16 cellular contexts compared by ENCODE assay signal in genomic region chr13:77312311-77312710, GRCh38. TPM values are rescaled to one million over a fixed set of nuclear protein-coding genes. Genes with fewer than 3 reads are reported as not detected.
A peak's percentile ranks its signal among the peaks of the same experiment; 100 is the strongest.
DNase-seq lines count a peak whose midpoint lies in the region; ATAC-seq and TF ChIP-seq lines count a peak whose summit lies in the region.
"Had no signal": no experiment of that assay in that cellular context is flagged by ENCODE, and none has a peak within 500 bp of the region (broad histone marks: within the 10 kb centered on the region; RNA-seq: fewer than 3 reads in every experiment).

No MANE protein-coding gene starts in this region.

- no peak for DNase-seq in activated CD8-positive, alpha-beta T cell treated with anti-CD3 and anti-CD28 coated beads for 36 hours
- DNase-seq in activated CD8-positive, alpha-beta T cell treated with anti-CD3 and anti-CD28 coated beads, Interleukin-2, amount 10 ng/mL, durations not matched to agents 7 days and 5 days: no peak
- DNase-seq in naive thymus-derived CD8-positive, alpha-beta T cell: no peak
- DNase-seq in mucosa of descending colon (no peak), mesenchymal stem cell (no peak), GDM1 (lab: John Stamatoyannopoulos, UW) (no peak)
- DNase-seq: NCI-H1105, NCI-H1694 treated with DMSO at 0.1 percent for 48 hours, NCI-H510A, NCI-H774, SHP77 treated with DMSO at 0.1 percent for 48 hours, SK-N-SH had no signal

- H4K8ac ChIP-seq in mesenchymal stem cell (ENCODE audit: low read length): no peak overlapping the region

- H3K4me3 Mint-ChIP-seq in activated CD8-positive, alpha-beta T cell treated with anti-CD3 and anti-CD28 coated beads for 36 hours: no peak overlapping the region
- no peak overlapping the region for H3K4me3 Mint-ChIP-seq in activated CD8-positive, alpha-beta T cell treated with anti-CD3 and anti-CD28 coated beads, Interleukin-2, amount 10 ng/mL, durations not matched to agents 7 days and 5 days
- peak overlapping the region; percentile 56 for H3K4me3 Mint-ChIP-seq in activated T-helper 17 cell treated with anti-CD3 and anti-CD28 coated beads, Interleukin-2, amount 50 U/mL, for 72 hours
- peak overlapping the region in 9 of 10 donors; percentile 17 to 54 (median 32) for H3K4me3 Mint-ChIP-seq in naive thymus-derived CD8-positive, alpha-beta T cell

- H3K14ac ChIP-seq in mesenchymal stem cell (ENCODE audit: low read length in 2 of 2): no peak overlapping the region

- H3K4me1 ChIP-seq in HUES6 (ENCODE audit: control insufficient read depth, insufficient read depth, low read length) (peaks cover 28% of the 10 kb centered on the region), mucosa of descending colon (ENCODE audit: low read depth) (no peaks in the 10 kb centered on the region), mesenchymal stem cell (ENCODE audit: control insufficient read depth, insufficient read depth, low read depth, low read length) (no peaks in the 10 kb centered on the region)

- no peak overlapping the region for H3K4me2 ChIP-seq in mesenchymal stem cell (ENCODE audit: low read length, poor library complexity, severe bottlenecking)
- H3K4me2 ChIP-seq: SK-N-SH had no signal

- intact Hi-C loops in activated CD8-positive, alpha-beta T cell treated with anti-CD3 and anti-CD28 coated beads for 36 hours (cut with micrococcal nuclease): no loop called here
- intact Hi-C loops in mucosa of descending colon (cut with DNase I, micrococcal nuclease): no loop called here

- H2AFZ ChIP-seq in mesenchymal stem cell (ENCODE audit: low read depth, low read length): no peak overlapping the region

- peaks cover 15% of the 10 kb centered on the region for H3K79me1 ChIP-seq in mesenchymal stem cell (replicated peaks; ENCODE audit: low read length, poor library complexity, severe bottlenecking)

- TF ChIP-seq CTCF in activated CD8-positive, alpha-beta T cell treated with anti-CD3 and anti-CD28 coated beads for 36 hours (IDR thresholded peaks at IDR 0.05): no peak
- no peak for TF ChIP-seq CTCF in mucosa of descending colon (IDR thresholded peaks at IDR 0.05)

- H3K36me3 ChIP-seq in HUES6 (ENCODE audit: control insufficient read depth, insufficient read depth, low read length) (no peaks in the 10 kb centered on the region), mucosa of descending colon (ENCODE audit: low read depth) (no peaks in the 10 kb centered on the region), mesenchymal stem cell (ENCODE audit: control insufficient read depth in 1 of 2, insufficient read depth in 2 of 2, low read depth in 1 of 2, low read length in 2 of 2) (peaks cover 1 to 6% of the 10 kb centered on the region in 2 experiments)

- no peaks in the 10 kb centered on the region for H3K9me3 Mint-ChIP-seq in activated CD8-positive, alpha-beta T cell treated with anti-CD3 and anti-CD28 coated beads for 36 hours
- no peaks in the 10 kb centered on the region for H3K9me3 Mint-ChIP-seq in activated CD8-positive, alpha-beta T cell treated with anti-CD3 and anti-CD28 coated beads, Interleukin-2, amount 10 ng/mL, durations not matched to agents 7 days and 5 days (ENCODE audit: insufficient read depth)
- H3K9me3 Mint-ChIP-seq in activated T-helper 17 cell treated with anti-CD3 and anti-CD28 coated beads, Interleukin-2, amount 50 U/mL, for 72 hours: no peaks in the 10 kb centered on the region
- H3K9me3 Mint-ChIP-seq in naive thymus-derived CD8-positive, alpha-beta T cell: peaks cover 0 to 3% (median 0%) of the 10 kb centered on the region in 9 donors

- CTCF ChIA-PET in activated CD8-positive, alpha-beta T cell treated with anti-CD3 and anti-CD28 coated beads for 36 hours (lab: Charles Lee): interaction anchor here (0.6 to 0.8 kb wide), 2 partner anchors 10 to 13 kb away, joined by 3 to 4 read pairs; no protein-coding TSS in a partner anchor
- CTCF ChIA-PET in activated CD8-positive, alpha-beta T cell treated with anti-CD3 and anti-CD28 coated beads, Interleukin-2, amount 10 ng/mL, durations not matched to agents 7 days and 5 days (lab: Charles Lee): interaction anchor here (1.2 kb wide), 1 partner anchor 13 kb away, joined by 6 read pairs; no protein-coding TSS in a partner anchor

- H3K27ac ChIP-seq in HUES6 (ENCODE audit: low read depth, low read length) (peak overlapping the region; percentile 71; the same call in 1 of the 2 replicates), mesenchymal stem cell (ENCODE audit: low read length, poor library complexity, severe bottlenecking) (no peak overlapping the region)
- H3K27ac ChIP-seq: 22Rv1 had no signal

- peak overlapping the region; percentile 13 for H3K27ac Mint-ChIP-seq in activated CD8-positive, alpha-beta T cell treated with anti-CD3 and anti-CD28 coated beads for 36 hours
- H3K27ac Mint-ChIP-seq in activated CD8-positive, alpha-beta T cell treated with anti-CD3 and anti-CD28 coated beads, Interleukin-2, amount 10 ng/mL, durations not matched to agents 7 days and 5 days: no peak overlapping the region
- H3K27ac Mint-ChIP-seq in activated T-helper 17 cell treated with anti-CD3 and anti-CD28 coated beads, Interleukin-2, amount 50 U/mL, for 72 hours: no peak overlapping the region
- peak overlapping the region in 5 of 10 donors; percentile 17 to 83 (median 33) for H3K27ac Mint-ChIP-seq in naive thymus-derived CD8-positive, alpha-beta T cell

- no peaks in the 10 kb centered on the region for H3K27me3 Mint-ChIP-seq in activated CD8-positive, alpha-beta T cell treated with anti-CD3 and anti-CD28 coated beads for 36 hours
- H3K27me3 Mint-ChIP-seq in activated CD8-positive, alpha-beta T cell treated with anti-CD3 and anti-CD28 coated beads, Interleukin-2, amount 10 ng/mL, durations not matched to agents 7 days and 5 days (ENCODE audit: low read depth): no peaks in the 10 kb centered on the region
- no peaks in the 10 kb centered on the region for H3K27me3 Mint-ChIP-seq in activated T-helper 17 cell treated with anti-CD3 and anti-CD28 coated beads, Interleukin-2, amount 50 U/mL, for 72 hours
- H3K27me3 Mint-ChIP-seq in naive thymus-derived CD8-positive, alpha-beta T cell: no peaks in the 10 kb centered on the region

- H2BK12ac ChIP-seq in mesenchymal stem cell (ENCODE audit: low read length in 2 of 2): no peak overlapping the region

- no peak overlapping the region for H3K18ac ChIP-seq in mesenchymal stem cell (ENCODE audit: low read depth in 1 of 2, low read length in 2 of 2)

- peak overlapping the region; percentile 32 for H3K4me3 ChIP-seq in HUES6 (ENCODE audit: low read depth, low read length)
- H3K4me3 ChIP-seq in mucosa of descending colon: no peak overlapping the region
- no peak overlapping the region for H3K4me3 ChIP-seq in mesenchymal stem cell (ENCODE audit: insufficient read depth in 1 of 2, low read depth in 1 of 2, low read length in 2 of 2)
- H3K4me3 ChIP-seq: K562 had no signal

- POLR2A ChIA-PET in activated CD8-positive, alpha-beta T cell treated with anti-CD3 and anti-CD28 coated beads for 36 hours (lab: Charles Lee): no interaction called here
- POLR2A ChIA-PET in activated CD8-positive, alpha-beta T cell treated with anti-CD3 and anti-CD28 coated beads, Interleukin-2, amount 10 ng/mL, durations not matched to agents 7 days and 5 days (lab: Charles Lee): interaction anchor here (1.3 kb wide), 1 partner anchor 17 kb away, joined by 4 read pairs; no protein-coding TSS in a partner anchor
- POLR2A ChIA-PET in naive thymus-derived CD8-positive, alpha-beta T cell (lab: Charles Lee): no interaction called here

- no peak overlapping the region for H2BK120ac ChIP-seq in mesenchymal stem cell (ENCODE audit: low read depth, low read length)

- H3K4me1 Mint-ChIP-seq in activated CD8-positive, alpha-beta T cell treated with anti-CD3 and anti-CD28 coated beads for 36 hours (ENCODE audit: low read depth): peaks cover 84% of the 10 kb centered on the region
- peaks cover 78% of the 10 kb centered on the region for H3K4me1 Mint-ChIP-seq in activated CD8-positive, alpha-beta T cell treated with anti-CD3 and anti-CD28 coated beads, Interleukin-2, amount 10 ng/mL, durations not matched to agents 7 days and 5 days (ENCODE audit: low read depth)
- peaks cover 69% of the 10 kb centered on the region for H3K4me1 Mint-ChIP-seq in activated T-helper 17 cell treated with anti-CD3 and anti-CD28 coated beads, Interleukin-2, amount 50 U/mL, for 72 hours
- peaks cover 43 to 95% (median 91%) of the 10 kb centered on the region in 4 donors for H3K4me1 Mint-ChIP-seq in naive thymus-derived CD8-positive, alpha-beta T cell

- no peak overlapping the region for H2AK5ac ChIP-seq in mesenchymal stem cell (ENCODE audit: low read length, severe bottlenecking)

- H3K4ac ChIP-seq in mesenchymal stem cell (ENCODE audit: low read depth in 1 of 2, low read length in 2 of 2): no peak overlapping the region

- no peaks in the 10 kb centered on the region for H3K9me3 ChIP-seq in HUES6 (ENCODE audit: control insufficient read depth, insufficient read depth, low read depth, low read length)
- H3K9me3 ChIP-seq in mucosa of descending colon: no peaks in the 10 kb centered on the region
- no peaks in the 10 kb centered on the region for H3K9me3 ChIP-seq in mesenchymal stem cell (ENCODE audit: control insufficient read depth, low read length)
- H3K9me3 ChIP-seq: SK-N-SH had no signal

- no peak overlapping the region for H2BK15ac ChIP-seq in mesenchymal stem cell (ENCODE audit: low read depth, poor library complexity, severe bottlenecking)

- H3K23ac ChIP-seq in mesenchymal stem cell (ENCODE audit: low read length in 2 of 2): no peak overlapping the region

- H3K36me3 Mint-ChIP-seq in activated CD8-positive, alpha-beta T cell treated with anti-CD3 and anti-CD28 coated beads for 36 hours (ENCODE audit: low read depth): peaks cover 15% of the 10 kb centered on the region
- peaks cover 11% of the 10 kb centered on the region for H3K36me3 Mint-ChIP-seq in activated CD8-positive, alpha-beta T cell treated with anti-CD3 and anti-CD28 coated beads, Interleukin-2, amount 10 ng/mL, durations not matched to agents 7 days and 5 days (ENCODE audit: low read depth)
- no peaks in the 10 kb centered on the region for H3K36me3 Mint-ChIP-seq in activated T-helper 17 cell treated with anti-CD3 and anti-CD28 coated beads, Interleukin-2, amount 50 U/mL, for 72 hours (ENCODE audit: low read depth)
- H3K36me3 Mint-ChIP-seq in naive thymus-derived CD8-positive, alpha-beta T cell: peaks cover 0 to 3% (median 3%) of the 10 kb centered on the region in 3 donors

- no peaks in the 10 kb centered on the region for H3K27me3 ChIP-seq in HUES6 (ENCODE audit: control insufficient read depth, insufficient read depth, low read length)
- no peaks in the 10 kb centered on the region for H3K27me3 ChIP-seq in mesenchymal stem cell (ENCODE audit: control insufficient read depth in 1 of 2, insufficient read depth in 1 of 2, low read length in 2 of 2)

- H3K9ac ChIP-seq in HUES6 (ENCODE audit: low read length): no peak overlapping the region
- H3K9ac ChIP-seq in mesenchymal stem cell (ENCODE audit: low read length): no peak overlapping the region
- H3K9ac ChIP-seq: SK-N-SH had no signal

- no peak overlapping the region for H2BK5ac ChIP-seq in mesenchymal stem cell (ENCODE audit: low read depth, low read length, poor library complexity, severe bottlenecking)

- no CpG with 5 or more reads among the region's 1 CpG for WGBS in mesenchymal stem cell

- no peak overlapping the region for H4K91ac ChIP-seq in mesenchymal stem cell (ENCODE audit: low read length)

- ATAC-seq in activated CD8-positive, alpha-beta T cell treated with anti-CD3 and anti-CD28 coated beads for 36 hours: no peak
- ATAC-seq in activated CD8-positive, alpha-beta T cell treated with anti-CD3 and anti-CD28 coated beads, Interleukin-2, amount 10 ng/mL, durations not matched to agents 7 days and 5 days: no peak
- no peak for ATAC-seq in activated T-helper 17 cell treated with anti-CD3 and anti-CD28 coated beads, Interleukin-2, amount 50 U/mL, for 72 hours (replicated peaks)
- ATAC-seq in naive thymus-derived CD8-positive, alpha-beta T cell: no peak
- ATAC-seq in mucosa of descending colon: no peak
- ATAC-seq: K562 had no signal

RNA-seq across cellular contexts. Expression of gene MYCBP2, which starts 14.6 kb away (rescaled TPM):
- total RNA-seq in activated CD8-positive, alpha-beta T cell treated with anti-CD3 and anti-CD28 coated beads for 36 hours: 100 to 1,000 TPM in 1 of 2 experiments, 10 to 100 TPM in 1; 97.5 to 101 TPM
- total RNA-seq in activated CD8-positive, alpha-beta T cell treated with anti-CD3 and anti-CD28 coated beads, Interleukin-2, amount 10 ng/mL, durations not matched to agents 7 days and 5 days: 100 to 1,000 TPM; 107 to 109 TPM
- 100 to 1,000 TPM in 1 of 2 donors, 10 to 100 TPM in 1; 69.1 to 101 TPM for total RNA-seq in activated T-helper 17 cell treated with anti-CD3 and anti-CD28 coated beads, Interleukin-2, amount 50 U/mL, for 72 hours
- 100 to 1,000 TPM; 167 to 174 TPM for total RNA-seq in naive thymus-derived CD8-positive, alpha-beta T cell
- polyA plus RNA-seq in naive thymus-derived CD8-positive, alpha-beta T cell: 10 to 100 TPM; 24.2 to 41.4 (median 40.5) TPM
- total RNA-seq in mucosa of descending colon: 10 to 100 TPM; 27.6 to 81.5 (median 46.1) TPM
- 26.9 TPM for polyA plus RNA-seq in mesenchymal stem cell (2013, experiment 1 of 2)
- polyA plus RNA-seq in mesenchymal stem cell (2013, experiment 2 of 2): 25.1 TPM

Comparison
In these comparisons a context has a peak if more than half of its experiments do, and no peak if none do; other contexts are left out.
1. H3K4me3 Mint-ChIP-seq: peak in activated T-helper 17 cell treated with anti-CD3 and anti-CD28 coated beads, Interleukin-2, amount 50 U/mL, for 72 hours (single experiment) and naive thymus-derived CD8-positive, alpha-beta T cell (9 of 10); none in activated CD8-positive, alpha-beta T cell treated with anti-CD3 and anti-CD28 coated beads for 36 hours (single experiment) and activated CD8-positive, alpha-beta T cell treated with anti-CD3 and anti-CD28 coated beads, Interleukin-2, amount 10 ng/mL, durations not matched to agents 7 days and 5 days (single experiment).